ENCODE assay signal across 8 cellular contexts in genomic region chr12:48296586-48297396, GRCh38. TPM values are rescaled to one million over a fixed set of nuclear protein-coding genes. Genes with fewer than 3 reads are reported as not detected.
DNase-seq lines count a peak whose midpoint lies in the region; ATAC-seq and TF ChIP-seq lines count a peak whose summit lies in the region.

No MANE protein-coding gene starts in this region.

- no peaks in the 10 kb centered on the region for H3K36me3 Mint-ChIP-seq in activated T-helper 1 cell treated with anti-CD3 and anti-CD28 coated beads, Interleukin-12 subunit alpha, Interleukin-12 subunit beta, Interleukin-2, Interleukin-4 antibody, amounts not matched to agents 30 ng/mL and 10 ng/mL and 1 ng/mL, durations not matched to agents 14 hours and 24 hours and 36 hours (ENCODE audit: low read depth)

- peaks cover 10% of the 10 kb centered on the region for H3K4me1 Mint-ChIP-seq in activated T-helper 1 cell treated with anti-CD3 and anti-CD28 coated beads, Interleukin-12 subunit alpha, Interleukin-12 subunit beta, Interleukin-2, Interleukin-4 antibody, amounts not matched to agents 30 ng/mL and 10 ng/mL and 1 ng/mL, durations not matched to agents 14 hours and 24 hours and 36 hours (ENCODE audit: low read depth)

- DNase-seq in NB4 (ENCODE audit: low read depth) (peak; percentile 40), fibroblast of gingiva (ENCODE audit: low read depth) (peak; percentile 64), mucosa of gallbladder (ENCODE audit: low spot score) (peak; percentile 86)
- peak; percentile 11 for DNase-seq in activated T-helper 1 cell treated with anti-CD3 and anti-CD28 coated beads, Interleukin-12 subunit alpha, Interleukin-12 subunit beta, Interleukin-2, Interleukin-4 antibody, amounts not matched to agents 30 ng/mL and 10 ng/mL and 1 ng/mL, durations not matched to agents 14 hours and 24 hours and 36 hours (ENCODE audit: low spot score)
- DNase-seq in stimulated activated CD8-positive, alpha-beta memory T cell treated with anti-CD3 and anti-CD28 coated beads, Interleukin-4, amount 100 ng/mL, for 48 hours, result peak; percentile 59

- no peak for TF ChIP-seq CTCF in NB4 (IDR thresholded peaks at IDR 0.05; ENCODE audit: low read depth, low read length)

- ATAC-seq in GM18502 (IDR thresholded peaks at IDR 0.05; ENCODE audit: poor library complexity, unreplicated experiment) (peak; percentile 83), GM21529 (IDR thresholded peaks at IDR 0.05; ENCODE audit: unreplicated experiment) (no peak), GM18517 (IDR thresholded peaks at IDR 0.05; ENCODE audit: unreplicated experiment) (no peak)

- H3K9me3 Mint-ChIP-seq in activated T-helper 1 cell treated with anti-CD3 and anti-CD28 coated beads, Interleukin-12 subunit alpha, Interleukin-12 subunit beta, Interleukin-2, Interleukin-4 antibody, amounts not matched to agents 30 ng/mL and 10 ng/mL and 1 ng/mL, durations not matched to agents 14 hours and 24 hours and 36 hours, result no peaks in the 10 kb centered on the region

- H3K27me3 Mint-ChIP-seq in activated T-helper 1 cell treated with anti-CD3 and anti-CD28 coated beads, Interleukin-12 subunit alpha, Interleukin-12 subunit beta, Interleukin-2, Interleukin-4 antibody, amounts not matched to agents 30 ng/mL and 10 ng/mL and 1 ng/mL, durations not matched to agents 14 hours and 24 hours and 36 hours (ENCODE audit: insufficient read depth), result peaks cover 9% of the 10 kb centered on the region

- intact Hi-C loops in activated T-helper 1 cell treated with anti-CD3 and anti-CD28 coated beads, Interleukin-12 subunit alpha, Interleukin-12 subunit beta, Interleukin-2, Interleukin-4 antibody, amounts not matched to agents 30 ng/mL and 10 ng/mL and 1 ng/mL, durations not matched to agents 14 hours and 24 hours and 36 hours (cut with micrococcal nuclease), result no loop called here

- peak overlapping the region; percentile 66 for H3K4me3 Mint-ChIP-seq in activated T-helper 1 cell treated with anti-CD3 and anti-CD28 coated beads, Interleukin-12 subunit alpha, Interleukin-12 subunit beta, Interleukin-2, Interleukin-4 antibody, amounts not matched to agents 30 ng/mL and 10 ng/mL and 1 ng/mL, durations not matched to agents 14 hours and 24 hours and 36 hours

- no peak overlapping the region for H3K4me3 ChIP-seq in NB4 (ENCODE audit: low read depth, low read length)

- TF ChIP-seq POLR2A in NB4 (IDR thresholded peaks at IDR 0.05; ENCODE audit: extremely low read depth, insufficient read length), result no peak

- H3K27ac Mint-ChIP-seq in activated T-helper 1 cell treated with anti-CD3 and anti-CD28 coated beads, Interleukin-12 subunit alpha, Interleukin-12 subunit beta, Interleukin-2, Interleukin-4 antibody, amounts not matched to agents 30 ng/mL and 10 ng/mL and 1 ng/mL, durations not matched to agents 14 hours and 24 hours and 36 hours, result no peak overlapping the region

RNA-seq across cellular contexts. Expression of gene ZNF641, which starts 53.9 kb away (rescaled TPM):
- total RNA-seq in activated T-helper 1 cell treated with anti-CD3 and anti-CD28 coated beads, Interleukin-12 subunit alpha, Interleukin-12 subunit beta, Interleukin-2, Interleukin-4 antibody, amounts not matched to agents 30 ng/mL and 10 ng/mL and 1 ng/mL, durations not matched to agents 14 hours and 24 hours and 36 hours, result 7.0 and 7.1 TPM in 2 replicates
- 29.9 TPM for total RNA-seq in mucosa of gallbladder

Comparison
In these comparisons a context has a peak if more than half of its experiments do, and no peak if none do; other contexts are left out.
1. DNase-seq: peak in every context shown above with its lines; median percentile 86 in mucosa of gallbladder; 64 in fibroblast of gingiva; 59 in stimulated activated CD8-positive, alpha-beta memory T cell treated with anti-CD3 and anti-CD28 coated beads, Interleukin-4, amount 100 ng/mL, for 48 hours; 40 in NB4; 11 in activated T-helper 1 cell treated with anti-CD3 and anti-CD28 coated beads, Interleukin-12 subunit alpha, Interleukin-12 subunit beta, Interleukin-2, Interleukin-4 antibody, amounts not matched to agents 30 ng/mL and 10 ng/mL and 1 ng/mL, durations not matched to agents 14 hours and 24 hours and 36 hours.